16 cellular contexts compared by ENCODE assay signal in the genomic region with DNA sequence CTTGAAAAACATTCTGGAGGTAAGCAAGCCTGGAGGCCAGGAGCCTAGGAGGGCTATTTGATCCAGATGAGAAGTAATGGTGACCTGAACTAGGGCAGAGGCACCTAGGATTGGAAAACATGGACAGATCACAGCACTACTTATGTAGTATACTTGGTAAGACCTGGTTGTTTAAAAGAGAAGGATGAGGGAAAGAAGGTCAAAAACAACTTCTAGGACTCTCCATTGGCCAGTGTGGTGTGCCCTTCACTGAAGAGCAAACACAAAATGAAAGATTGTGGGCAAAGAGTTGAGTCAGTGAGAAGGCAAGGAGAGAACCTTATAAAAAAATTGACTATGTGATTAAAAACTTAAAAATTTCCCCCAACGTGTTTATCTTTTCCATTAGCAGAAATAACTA. TPM values are rescaled to one million over a fixed set of nuclear protein-coding genes. Genes with fewer than 3 reads are reported as not detected.
A peak's percentile ranks its signal among the peaks of the same experiment; 100 is the strongest.
DNase-seq lines count a peak whose midpoint lies in the region; ATAC-seq, FAIRE-seq and TF ChIP-seq lines count a peak whose summit lies in the region.
"Had no signal": no experiment of that assay in that cellular context is flagged by ENCODE, and none has a peak within 500 bp of the region (broad histone marks: within the 10 kb centered on the region; RNA-seq: fewer than 3 reads in every experiment).

No MANE protein-coding gene starts in this region.

- intact Hi-C loops in heart left ventricle (cut with DNase I): loop anchor here in 1 of 10 donors (5.0 kb wide), 1 partner anchor 351 kb away; no protein-coding TSS in a partner anchor

- ATAC-seq in T-helper 17 cell: no peak
- ATAC-seq in stimulated activated effector memory CD8-positive, alpha-beta T cell treated with anti-CD3 and anti-CD28 coated beads, Interleukin-12 subunit alpha, Interleukin-12 subunit beta, amount 100 ng/mL, for 72 hours: peak; percentile 91
- no peak for ATAC-seq in heart left ventricle
- ATAC-seq: GM23338 had no signal

- H3K9me3 Mint-ChIP-seq in activated T-cell treated with anti-CD3 and anti-CD28 coated beads, Interleukin-2, amount 50 U/mL, for 24 hours: peaks cover 13% of the 10 kb centered on the region
- peaks cover 2% of the 10 kb centered on the region for H3K9me3 Mint-ChIP-seq in stimulated activated effector memory CD8-positive, alpha-beta T cell treated with anti-CD3 and anti-CD28 coated beads, Interleukin-12 subunit alpha, Interleukin-12 subunit beta, amount 100 ng/mL, for 72 hours

- H3K27ac Mint-ChIP-seq in activated T-cell treated with anti-CD3 and anti-CD28 coated beads, Interleukin-2, amount 50 U/mL, for 24 hours: peak overlapping the region; percentile 77
- peak overlapping the region; percentile 21 for H3K27ac Mint-ChIP-seq in T-helper 17 cell
- H3K27ac Mint-ChIP-seq in stimulated activated effector memory CD8-positive, alpha-beta T cell treated with anti-CD3 and anti-CD28 coated beads, Interleukin-12 subunit alpha, Interleukin-12 subunit beta, amount 100 ng/mL, for 72 hours: peak overlapping the region; percentile 62
- H3K27ac Mint-ChIP-seq: GM23338 had no signal

- no peaks in the 10 kb centered on the region for H3K27me3 ChIP-seq in heart left ventricle
- H3K27me3 ChIP-seq: BE2C had no signal

- H3K36me3 ChIP-seq in heart left ventricle: peaks cover 0 to 39% (median 13%) of the 10 kb centered on the region in 9 donors
- H3K36me3 ChIP-seq: BE2C had no signal

- WGBS in heart left ventricle, 4 donors: 81 to 85% (median 83%) methylated on average over 1 of the region's 1 CpG

- H3K4me3 ChIP-seq in heart left ventricle (no peak overlapping the region), coronary artery (no peak overlapping the region)
- H3K4me3 ChIP-seq: GM12878, GM23338 had no signal

- H3K27me3 Mint-ChIP-seq in activated T-cell treated with anti-CD3 and anti-CD28 coated beads, Interleukin-2, amount 50 U/mL, for 24 hours: no peaks in the 10 kb centered on the region
- no peaks in the 10 kb centered on the region for H3K27me3 Mint-ChIP-seq in T-helper 17 cell
- H3K27me3 Mint-ChIP-seq: CD4-positive, alpha-beta memory T cell had no signal

- no peak overlapping the region for H3K4me3 Mint-ChIP-seq in activated T-cell treated with anti-CD3 and anti-CD28 coated beads, Interleukin-2, amount 50 U/mL, for 24 hours
- no peak overlapping the region for H3K4me3 Mint-ChIP-seq in T-helper 17 cell
- peak overlapping the region; percentile 39 for H3K4me3 Mint-ChIP-seq in stimulated activated effector memory CD8-positive, alpha-beta T cell treated with anti-CD3 and anti-CD28 coated beads, Interleukin-12 subunit alpha, Interleukin-12 subunit beta, amount 100 ng/mL, for 72 hours
- H3K4me3 Mint-ChIP-seq: CD4-positive, alpha-beta memory T cell; GM23338 had no signal

- peak; percentile 79 for FAIRE-seq in GM12892 (lab: Jason Lieb, UNC)
- FAIRE-seq: A204.1, GM12878 had no signal

- H3K4me1 Mint-ChIP-seq in activated T-cell treated with anti-CD3 and anti-CD28 coated beads, Interleukin-2, amount 50 U/mL, for 24 hours (ENCODE audit: low read depth): peaks cover 19% of the 10 kb centered on the region
- peaks cover 2% of the 10 kb centered on the region for H3K4me1 Mint-ChIP-seq in T-helper 17 cell
- peaks cover 20% of the 10 kb centered on the region for H3K4me1 Mint-ChIP-seq in stimulated activated effector memory CD8-positive, alpha-beta T cell treated with anti-CD3 and anti-CD28 coated beads, Interleukin-12 subunit alpha, Interleukin-12 subunit beta, amount 100 ng/mL, for 72 hours
- H3K4me1 Mint-ChIP-seq: GM23338 had no signal

- H3K9me3 ChIP-seq in T-helper 17 cell (ENCODE audit: control insufficient read depth, low read length, poor library complexity, severe bottlenecking) (no peaks in the 10 kb centered on the region), heart left ventricle (no peaks in the 10 kb centered on the region)
- H3K9me3 ChIP-seq: BE2C had no signal

- H3K27ac ChIP-seq in heart left ventricle (no peak overlapping the region), coronary artery (no peak overlapping the region)
- H3K27ac ChIP-seq: C4-2B had no signal

- DNase-seq in activated T-cell treated with anti-CD3 and anti-CD28 coated beads, Interleukin-2, amount 50 U/mL, for 24 hours: no peak
- no peak for DNase-seq in activated T-cell treated with anti-CD3 and anti-CD28 coated beads, Interleukin-2, amount 50 U/mL, for 1 hour
- DNase-seq in GM12892 (ENCODE audit: insufficient read length) (no peak), T-helper 17 cell (no peak), heart left ventricle (no peak), coronary artery (ENCODE audit: low spot score) (no peak)
- DNase-seq in stimulated activated effector memory CD8-positive, alpha-beta T cell treated with anti-CD3 and anti-CD28 coated beads, Interleukin-12 subunit alpha, Interleukin-12 subunit beta, amount 100 ng/mL, for 72 hours (ENCODE audit: low spot score in 2 of 2): peak in 1 of 2 donors; percentile 51
- DNase-seq: BE2C; CD4-positive, alpha-beta memory T cell; DMS79; H7 had no signal

- peaks cover 66% of the 10 kb centered on the region for H3K36me3 Mint-ChIP-seq in activated T-cell treated with anti-CD3 and anti-CD28 coated beads, Interleukin-2, amount 50 U/mL, for 24 hours (ENCODE audit: low read depth)
- H3K36me3 Mint-ChIP-seq in T-helper 17 cell (ENCODE audit: low read depth): no peaks in the 10 kb centered on the region
- peaks cover 40% of the 10 kb centered on the region for H3K36me3 Mint-ChIP-seq in stimulated activated effector memory CD8-positive, alpha-beta T cell treated with anti-CD3 and anti-CD28 coated beads, Interleukin-12 subunit alpha, Interleukin-12 subunit beta, amount 100 ng/mL, for 72 hours

- TF ChIP-seq CTCF in heart left ventricle (IDR thresholded peaks at IDR 0.05): no peak
- no peak for TF ChIP-seq CTCF in coronary artery (IDR thresholded peaks at IDR 0.05)

- peaks cover 0 to under 1% (median 0%) of the 10 kb centered on the region in 12 donors for H3K4me1 ChIP-seq in heart left ventricle
- H3K4me1 ChIP-seq: BE2C had no signal

- no peak for TF ChIP-seq POLR2A in GM12892 (IDR thresholded peaks at IDR 0.05; ENCODE audit: low read depth, low read length)
- no peak for TF ChIP-seq POLR2A in heart left ventricle (IDR thresholded peaks at IDR 0.05)

RNA-seq across cellular contexts. Expression of gene ANKRD1, which starts 14.3 kb away (rescaled TPM):
- not detected for polyA plus RNA-seq in GM12892 (2012; ENCODE audit: missing spikeins)
- total RNA-seq in T-helper 17 cell (not detected), heart left ventricle (1,000 to 10,000 TPM; 1,315 to 6,714 (median 4,181) TPM)
- polyA plus RNA-seq in heart left ventricle: 1,000 to 10,000 TPM; 3,580 to 9,579 TPM
- total RNA-seq: CD4-positive, alpha-beta memory T cell; GM12878; GM23338 had no signal
- polyA plus RNA-seq: CD4-positive, alpha-beta memory T cell; GM12878 had no signal

RNA-seq across cellular contexts. Expression of gene RPP30, which starts 34.8 kb away (rescaled TPM):
- 69.8 TPM for polyA plus RNA-seq in GM12892 (2012; ENCODE audit: missing spikeins)
- total RNA-seq in T-helper 17 cell: 10 to 100 TPM; 19.8 to 28.2 TPM
- total RNA-seq in heart left ventricle: 10 to 100 TPM; 26.4 to 39.9 (median 29.7) TPM
- polyA plus RNA-seq in heart left ventricle: 10 to 100 TPM; 36.0 to 36.3 TPM

RNA-seq across cellular contexts. Expression of gene HTR7, which starts 48.8 kb away (rescaled TPM):
- not detected for polyA plus RNA-seq in GM12892 (2012; ENCODE audit: missing spikeins)
- total RNA-seq in T-helper 17 cell (under 1 TPM in 1 of 2 donors, not detected in 1; 0.23 TPM), heart left ventricle (under 1 TPM in 6 of 9 donors, not detected in 3; 0.10 to 0.66 (median 0.26) TPM)
- under 1 TPM in 1 of 2 donors, not detected in 1; 0.17 TPM for polyA plus RNA-seq in heart left ventricle
- total RNA-seq: CD4-positive, alpha-beta memory T cell; G401 had no signal
- polyA plus RNA-seq: CD4-positive, alpha-beta memory T cell had no signal

Comparison
In these comparisons a context has a peak if more than half of its experiments do, and no peak if none do; other contexts are left out.
1. H3K27ac Mint-ChIP-seq: peak in every context shown above with its lines; median percentile 77 in activated T-cell treated with anti-CD3 and anti-CD28 coated beads, Interleukin-2, amount 50 U/mL, for 24 hours; 62 in stimulated activated effector memory CD8-positive, alpha-beta T cell treated with anti-CD3 and anti-CD28 coated beads, Interleukin-12 subunit alpha, Interleukin-12 subunit beta, amount 100 ng/mL, for 72 hours; 21 in T-helper 17 cell.
2. RNA of gene ANKRD1, which starts 14.3 kb away (total RNA-seq): 1,315 to 6,714 TPM in heart left ventricle; not detected in T-helper 17 cell; every median in the first group is over 1,000 times any median in the second.